ENCODE assay signal across 9 cellular contexts in genomic region chr2:198791623-198792022, GRCh38.
"Had no signal": no experiment of that assay in that cellular context is flagged by ENCODE, and none has a peak within 500 bp of the region (broad histone marks: within the 10 kb centered on the region; RNA-seq: fewer than 3 reads in every experiment).

No MANE protein-coding gene starts in this region.

- H3K36me3 ChIP-seq: HAP-1 had no signal

- ATAC-seq: HCT116 had no signal

- DNase-seq: GM23248, GOT3, H7, HFFc6, KG1 had no signal

- H3K4me1 ChIP-seq: HAP-1 had no signal

- H3K9me3 ChIP-seq: HAP-1 had no signal

- H3K4me3 ChIP-seq: GM23248, HAP-1 had no signal

- H3K4me3 Mint-ChIP-seq: HFFc6, IgD-negative memory B cell had no signal

- H3K9ac ChIP-seq: GM23248 had no signal

- H3K27ac ChIP-seq: GM23248, HL-60 had no signal

- H3K36me3 Mint-ChIP-seq: IgD-negative memory B cell had no signal

- H2AFZ ChIP-seq: GM23248 had no signal

- H3K27ac Mint-ChIP-seq: HFFc6, IgD-negative memory B cell had no signal

- H3K4me1 Mint-ChIP-seq: IgD-negative memory B cell had no signal

- H3K27me3 Mint-ChIP-seq: IgD-negative memory B cell had no signal

- H3K9me3 Mint-ChIP-seq: IgD-negative memory B cell had no signal
